22 cellular contexts compared by ENCODE assay signal in the genomic region with DNA sequence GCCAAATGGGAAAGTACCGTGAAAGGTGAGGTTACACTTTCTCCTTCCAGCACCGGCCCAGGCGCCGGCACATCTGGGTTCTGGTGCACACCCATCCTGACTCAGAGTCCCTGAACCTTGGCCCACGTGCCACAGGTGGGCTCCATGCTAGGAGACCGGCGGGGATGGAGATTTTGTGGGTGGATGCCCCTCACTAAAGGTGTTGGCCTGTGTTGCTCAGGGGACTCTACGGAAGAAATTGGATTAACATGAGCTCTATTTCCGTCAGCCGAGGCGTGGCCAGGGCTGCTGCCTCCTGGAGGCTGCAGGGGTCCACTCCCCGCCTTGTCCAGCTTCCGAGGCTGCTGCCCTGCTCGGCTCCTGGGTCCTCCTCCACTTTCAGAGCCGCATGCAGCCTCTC.
"Had no signal": no experiment of that assay in that cellular context is flagged by ENCODE, and none has a peak within 500 bp of the region (broad histone marks: within the 10 kb centered on the region; RNA-seq: fewer than 3 reads in every experiment).

No MANE protein-coding gene starts in this region.

- H3K36me3 ChIP-seq: ovary, uterus had no signal

- ATAC-seq: foreskin keratinocyte; heart left ventricle; left ventricle myocardium superior; stimulated activated naive CD8-positive, alpha-beta T cell treated with anti-CD3 and anti-CD28 coated beads, Interleukin-15, Interleukin-2, amounts not matched to agents 100 U/mL and 50 U/mL, for 24 hours had no signal

- H3K9me3 Mint-ChIP-seq: dendritic cell treated with granulocyte-macrophage colony-stimulating factor and Interleukin-4, amounts not matched to agents 40 ng/mL and 50 ng/mL, for 4 days; nephron had no signal

- H3K9me3 ChIP-seq: heart left ventricle, ovary, right atrium auricular region, suprapubic skin, thyroid gland, upper lobe of left lung, uterus had no signal

- H3K4me3 ChIP-seq: heart left ventricle, lung, ovary, right atrium auricular region, suprapubic skin, thyroid gland, upper lobe of left lung, uterus had no signal

- DNase-seq: erythroblast; foreskin keratinocyte; hypothalamus; left ventricle myocardium superior; mesenchymal stem cell; midbrain; ovary; small intestine; stimulated activated CD4-positive, alpha-beta T cell treated with anti-CD3 and anti-CD28 coated beads, Interleukin-2, amount 100 ng/mL, for 48 hours; stimulated activated naive CD8-positive, alpha-beta T cell treated with anti-CD3 and anti-CD28 coated beads, Interleukin-15, Interleukin-2, amounts not matched to agents 100 U/mL and 50 U/mL, for 24 hours; thyroid gland; uterus had no signal

- H3K4me3 Mint-ChIP-seq: dendritic cell treated with granulocyte-macrophage colony-stimulating factor and Interleukin-4, amounts not matched to agents 40 ng/mL and 50 ng/mL, for 4 days; nephron had no signal

- FAIRE-seq: colon, endothelial cell of umbilical vein, islet of Langerhans, small intestine had no signal

- H3K27ac ChIP-seq: foreskin keratinocyte, heart left ventricle, ovary, right atrium auricular region, suprapubic skin, thyroid gland, upper lobe of left lung, uterus had no signal

- H3K27me3 ChIP-seq: foreskin keratinocyte, heart left ventricle, ovary, right atrium auricular region, suprapubic skin, thyroid gland, upper lobe of left lung, uterus had no signal

- H3K4me1 ChIP-seq: foreskin keratinocyte, upper lobe of left lung had no signal

- H3K27ac Mint-ChIP-seq: dendritic cell treated with granulocyte-macrophage colony-stimulating factor and Interleukin-4, amounts not matched to agents 40 ng/mL and 50 ng/mL, for 4 days; nephron had no signal
